In genomic region chr2:142980246-142981068, GRCh38 we compare ENCODE assay signal across 8 cellular contexts.
DNase-seq lines count a peak whose midpoint lies in the region; ATAC-seq and TF ChIP-seq lines count a peak whose summit lies in the region.

No MANE protein-coding gene starts in this region.

- no peaks in the 10 kb centered on the region for H3K79me2 ChIP-seq in mammary epithelial cell (ENCODE audit: insufficient read depth, low read length)

- TF ChIP-seq CTCF in mammary epithelial cell (conservative IDR thresholded peaks at IDR 0.05 in 1 of 2, IDR thresholded peaks at IDR 0.05 in 1 of 2; ENCODE audit: extremely low read depth in 1 of 2, insufficient read depth in 1 of 2, low read depth in 1 of 2, low read length in 2 of 2): peak; percentile 42 to 50

- no peaks in the 10 kb centered on the region for H3K27me3 Mint-ChIP-seq in activated naive CD8-positive, alpha-beta T cell treated with anti-CD3 and anti-CD28 coated beads for 36 hours

- peak overlapping the region; percentile 9 for H2AFZ ChIP-seq in mammary epithelial cell (ENCODE audit: low read depth, low read length)

- in situ Hi-C loops in mammary epithelial cell (cut with MboI; ENCODE audit: low sequenced_read_pairs in 2 of 2): loop anchor here (5.0 to 25.0 kb wide), 3 partner anchors 296 to 818 kb away; no protein-coding TSS in a partner anchor

- H3K4me3 Mint-ChIP-seq in activated naive CD8-positive, alpha-beta T cell treated with anti-CD3 and anti-CD28 coated beads for 36 hours: no peak overlapping the region

- H3K4me2 ChIP-seq in mammary epithelial cell (ENCODE audit: insufficient read depth, low read depth, low read length): no peak overlapping the region

- intact Hi-C loops in mammary epithelial cell (cut with micrococcal nuclease): loop anchor here (1.0 to 5.0 kb wide), 3 partner anchors 103 to 298 kb away; partner anchors contain the start of gene KYNU

- H4K20me1 ChIP-seq in mammary epithelial cell (ENCODE audit: insufficient read depth, low read length): no peaks in the 10 kb centered on the region

- H3K9me3 ChIP-seq in mammary epithelial cell (replicated peaks; ENCODE audit: insufficient read depth, low read length): no peaks in the 10 kb centered on the region

- no TSS peak for BruUV-seq in mammary epithelial cell (replicated peaks; lab: Mats Ljungman, UMichigan)

- ATAC-seq in activated CD4-positive, CD25-positive, alpha-beta regulatory T cell treated with anti-CD3 and anti-CD28 coated beads, Interleukin-2, amount 50 U/mL, for 24 hours: peak; percentile 32 to 36
- peak; percentile 45 for ATAC-seq in HG02678 (IDR thresholded peaks at IDR 0.05; ENCODE audit: unreplicated experiment)

- no peak overlapping the region for H3K27ac Mint-ChIP-seq in activated naive CD8-positive, alpha-beta T cell treated with anti-CD3 and anti-CD28 coated beads for 36 hours

- dilution Hi-C loops in mammary epithelial cell (cut with HindIII; ENCODE audit: low sequenced_read_pairs): no loop called here

- no peaks in the 10 kb centered on the region for H3K27me3 ChIP-seq in mammary epithelial cell (ENCODE audit: insufficient read depth, low read length)

- CTCF ChIA-PET in mammary epithelial cell (lab: Charles Lee; ENCODE audit: low non-redundant PET): interaction anchor here (0.6 kb wide), 1 partner anchor 315 kb away, joined by 3 read pairs; no protein-coding TSS in a partner anchor

- no peaks in the 10 kb centered on the region for H3K9me3 Mint-ChIP-seq in activated naive CD8-positive, alpha-beta T cell treated with anti-CD3 and anti-CD28 coated beads for 36 hours

- peak overlapping the region; percentile 63 for H3K27ac ChIP-seq in mammary epithelial cell (ENCODE audit: insufficient read depth, low read depth, low read length)

- H3K9ac ChIP-seq in mammary epithelial cell (ENCODE audit: insufficient read depth, low read length): no peak overlapping the region

- no peaks in the 10 kb centered on the region for H3K36me3 Mint-ChIP-seq in activated naive CD8-positive, alpha-beta T cell treated with anti-CD3 and anti-CD28 coated beads for 36 hours

- H3K4me1 ChIP-seq in mammary epithelial cell (ENCODE audit: insufficient read depth, low read length): peaks cover 18% of the 10 kb centered on the region

- DNase-seq in activated CD4-positive, CD25-positive, alpha-beta regulatory T cell (lab: John Stamatoyannopoulos, UW): no peak
- DNase-seq in NCI-H2171 (lab: John Stamatoyannopoulos, UW) (peak; percentile 39), mammary epithelial cell (peak; percentile 47), myocyte (ENCODE audit: low read depth) (peak; percentile 55), COLO668 (lab: John Stamatoyannopoulos, UW; ENCODE audit: unreplicated experiment) (no peak)
- no peak for DNase-seq in activated naive CD8-positive, alpha-beta T cell treated with anti-CD3 and anti-CD28 coated beads for 36 hours

- no peak overlapping the region for H3K4me3 ChIP-seq in mammary epithelial cell (replicated peaks in 1 of 3; ENCODE audit: insufficient read depth in 1 of 3, low read depth in 2 of 3, low read length in 3 of 3)

- H3K4me1 Mint-ChIP-seq in activated naive CD8-positive, alpha-beta T cell treated with anti-CD3 and anti-CD28 coated beads for 36 hours: no peaks in the 10 kb centered on the region

- H3K36me3 ChIP-seq in mammary epithelial cell (ENCODE audit: insufficient read depth, low read length): no peaks in the 10 kb centered on the region

Comparison
In these comparisons a context has a peak if more than half of its experiments do, and no peak if none do; other contexts are left out.
1. DNase-seq: peak in NCI-H2171 (single experiment), mammary epithelial cell (single experiment) and myocyte (single experiment); none in activated CD4-positive, CD25-positive, alpha-beta regulatory T cell (0 of 4), COLO668 (single experiment) and activated naive CD8-positive, alpha-beta T cell treated with anti-CD3 and anti-CD28 coated beads for 36 hours (single experiment).